Comparison of ENCODE assay signal across 10 cellular contexts in genomic region chr14:93045211-93045674, GRCh38.
A peak's percentile ranks its signal among the peaks of the same experiment; 100 is the strongest.
DNase-seq lines count a peak whose midpoint lies in the region; ATAC-seq, FAIRE-seq and TF ChIP-seq lines count a peak whose summit lies in the region.
"Had no signal": no experiment of that assay in that cellular context is flagged by ENCODE, and none has a peak within 500 bp of the region (broad histone marks: within the 10 kb centered on the region; RNA-seq: fewer than 3 reads in every experiment).

No MANE protein-coding gene starts in this region.

- no peaks in the 10 kb centered on the region for H3K9me3 Mint-ChIP-seq in stimulated activated naive CD8-positive, alpha-beta T cell treated with anti-CD3 and anti-CD28 coated beads, Interleukin-15, amount 100 ng/mL, for 72 hours
- H3K9me3 Mint-ChIP-seq: activated naive CD4-positive, alpha-beta T cell treated with anti-CD3 and anti-CD28 coated beads, Interleukin-2, amount 50 U/mL, for 24 hours had no signal

- intact Hi-C loops in OCI-LY7 (cut with micrococcal nuclease; ENCODE audit: unreplicated experiment), result no loop called here

- POLR2A ChIA-PET in A549 (lab: Yijun Ruan, JAX), result no interaction called here
- POLR2A ChIA-PET in OCI-LY7 (lab: Charles Lee), result no interaction called here

- no peak overlapping the region for H3K27ac Mint-ChIP-seq in stimulated activated naive CD8-positive, alpha-beta T cell treated with anti-CD3 and anti-CD28 coated beads, Interleukin-15, amount 100 ng/mL, for 72 hours
- H3K27ac Mint-ChIP-seq: activated naive CD4-positive, alpha-beta T cell treated with anti-CD3 and anti-CD28 coated beads, Interleukin-2, amount 50 U/mL, for 24 hours had no signal

- no peaks in the 10 kb centered on the region for H3K9me3 ChIP-seq in A549
- no peaks in the 10 kb centered on the region for H3K9me3 ChIP-seq in lung (ENCODE audit: control insufficient read depth in 2 of 2, insufficient read depth in 1 of 2, low read length in 1 of 2)
- no peaks in the 10 kb centered on the region for H3K9me3 ChIP-seq in OCI-LY7 (ENCODE audit: low read length)

- TF ChIP-seq CTCF in A549 (IDR thresholded peaks at IDR 0.05) (no peak), lung (IDR thresholded peaks at IDR 0.05; ENCODE audit: control extremely low read depth, extremely low read depth) (no peak), OCI-LY7 (conservative IDR thresholded peaks at IDR 0.05; ENCODE audit: low read length) (no peak)

- H3K9me2 ChIP-seq in OCI-LY7 (ENCODE audit: insufficient read depth, low read length), result no peaks in the 10 kb centered on the region

- H3K27ac ChIP-seq in A549, result peak overlapping the region; percentile 88 to 95
- H3K27ac ChIP-seq in lung (ENCODE audit: low read depth in 1 of 2, low read length in 1 of 2), result peak overlapping the region; percentile 76 to 94
- H3K27ac ChIP-seq in OCI-LY7 (ENCODE audit: low read depth, low read length, poor library complexity, severe bottlenecking), result no peak overlapping the region

- CTCF ChIA-PET in A549 (lab: Yijun Ruan, JAX), result no interaction called here
- CTCF ChIA-PET in OCI-LY7 (lab: Charles Lee; ENCODE audit: unreplicated experiment), result no interaction called here

- FAIRE-seq in A549 (lab: Jason Lieb, UNC), result no peak

- no peaks in the 10 kb centered on the region for H3K27me3 Mint-ChIP-seq in stimulated activated naive CD8-positive, alpha-beta T cell treated with anti-CD3 and anti-CD28 coated beads, Interleukin-15, amount 100 ng/mL, for 72 hours
- H3K27me3 Mint-ChIP-seq: activated naive CD4-positive, alpha-beta T cell treated with anti-CD3 and anti-CD28 coated beads, Interleukin-2, amount 50 U/mL, for 24 hours had no signal

- no peak overlapping the region for H2AFZ ChIP-seq in OCI-LY7 (ENCODE audit: low read length)

- H3K4me3 ChIP-seq in A549 (no peak overlapping the region), lung (no peak overlapping the region), OCI-LY7 (ENCODE audit: low read depth, low read length, poor library complexity, severe bottlenecking) (no peak overlapping the region)

- no peak overlapping the region for H3K4me3 Mint-ChIP-seq in stimulated activated naive CD8-positive, alpha-beta T cell treated with anti-CD3 and anti-CD28 coated beads, Interleukin-15, amount 100 ng/mL, for 72 hours
- H3K4me3 Mint-ChIP-seq: activated naive CD4-positive, alpha-beta T cell treated with anti-CD3 and anti-CD28 coated beads, Interleukin-2, amount 50 U/mL, for 24 hours had no signal

- H3K4me2 ChIP-seq in A549 (peak overlapping the region; percentile 79; the same call in 2 of the 3 replicates), OCI-LY7 (ENCODE audit: low read length) (no peak overlapping the region)

- DNase-seq in A549 (ENCODE audit: low read depth in 1 of 2, low spot score in 1 of 2), result no peak
- peak; percentile 37 for DNase-seq in astrocyte of the hippocampus (ENCODE audit: low read depth, low spot score)
- DNase-seq in lung (ENCODE audit: low spot score), result no peak
- no peak for DNase-seq in stimulated activated naive CD8-positive, alpha-beta T cell treated with anti-CD3 and anti-CD28 coated beads, Interleukin-15, amount 100 ng/mL, for 72 hours
- no peak for DNase-seq in NCI-H1694 (lab: John Stamatoyannopoulos, UW)
- DNase-seq in OCI-LY7 (ENCODE audit: low spot score), result no peak
- DNase-seq: Karpas-422 had no signal

- no peak for ATAC-seq in A549
- ATAC-seq in HG02798 (IDR thresholded peaks at IDR 0.05; ENCODE audit: poor library complexity, unreplicated experiment), result peak; percentile 2
- no peak for ATAC-seq in lung (ENCODE audit: insufficient read depth, low FRiP score)
- no peak for ATAC-seq in stimulated activated naive CD8-positive, alpha-beta T cell treated with anti-CD3 and anti-CD28 coated beads, Interleukin-15, amount 100 ng/mL, for 72 hours
- ATAC-seq in GM21360 (IDR thresholded peaks at IDR 0.05; ENCODE audit: unreplicated experiment), result no peak

- H3K4me1 ChIP-seq in A549 (peaks cover 86% of the 10 kb centered on the region), lung (ENCODE audit: control insufficient read depth in 2 of 2, insufficient read depth in 2 of 2, low read length in 2 of 2) (peaks cover 23 to 57% of the 10 kb centered on the region in 2 donors), OCI-LY7 (ENCODE audit: insufficient read depth, low read length, poor library complexity, severe bottlenecking) (no peaks in the 10 kb centered on the region)

- 85% methylated on average over 9 of the region's 9 CpGs for WGBS in A549 (ENCODE audit: missing lambda C conversion rate)
- 70 to 75% methylated on average over 9 of the region's 9 CpGs for WGBS in lung, 2 donors

- no peaks in the 10 kb centered on the region for H3K36me3 ChIP-seq in lung (ENCODE audit: control insufficient read depth in 2 of 2, insufficient read depth in 2 of 2, low read length in 2 of 2)
- no peaks in the 10 kb centered on the region for H3K36me3 ChIP-seq in OCI-LY7 (ENCODE audit: insufficient read depth, low read length)

- no TSS peak for BruUV-seq in OCI-LY7 (replicated peaks; lab: Mats Ljungman, UMichigan)

- H3K4me1 Mint-ChIP-seq in stimulated activated naive CD8-positive, alpha-beta T cell treated with anti-CD3 and anti-CD28 coated beads, Interleukin-15, amount 100 ng/mL, for 72 hours, result peaks cover 78% of the 10 kb centered on the region

- no peak for TF ChIP-seq POLR2A in A549 (IDR thresholded peaks at IDR 0.05; ENCODE audit: low read length)

- no peaks in the 10 kb centered on the region for H3K79me2 ChIP-seq in OCI-LY7 (ENCODE audit: insufficient read depth, low read depth, low read length)

- TF ChIP-seq RAD21 in A549 (conservative IDR thresholded peaks at IDR 0.05 in 1 of 2, IDR thresholded peaks at IDR 0.05 in 1 of 2), result no peak

- no peaks in the 10 kb centered on the region for H3K27me3 ChIP-seq in lung (ENCODE audit: control insufficient read depth, insufficient read depth)

- TF ChIP-seq EP300 in A549 (IDR thresholded peaks at IDR 0.05), result no peak

- H4K20me1 ChIP-seq in OCI-LY7 (ENCODE audit: insufficient read depth, low read length), result no peaks in the 10 kb centered on the region

TF ChIP-seq in A549, 52 proteins besides CTCF, POLR2A, EP300 and RAD21:
- no peak for TF ChIP-seq NR3C1 (IDR thresholded peaks at IDR 0.05)
